In genomic region chr2:122136071-122136470, GRCh38 we compare ENCODE assay signal across 8 cellular contexts.
A peak's percentile ranks its signal among the peaks of the same experiment; 100 is the strongest.
DNase-seq lines count a peak whose midpoint lies in the region; ATAC-seq and TF ChIP-seq lines count a peak whose summit lies in the region.

No MANE protein-coding gene starts in this region.

- no peak overlapping the region for H3K4me3 Mint-ChIP-seq in activated T-cell treated with anti-CD3 and anti-CD28 coated beads, Interleukin-2, amount 50 U/mL, for 4 hours

- H3K36me3 ChIP-seq in KMS-11 (ENCODE audit: insufficient read depth), result no peaks in the 10 kb centered on the region
- no peaks in the 10 kb centered on the region for H3K36me3 ChIP-seq in tibial artery

- DNase-seq in AG10803 (ENCODE audit: low read depth) (no peak), T47D (ENCODE audit: low read depth in 1 of 2, low spot score in 1 of 2) (peak; percentile 13 to 46), HK-2 (ENCODE audit: unreplicated experiment) (no peak), tibial artery (no peak), DMS153 (lab: John Stamatoyannopoulos, UW) (no peak)
- DNase-seq in activated T-cell treated with anti-CD3 and anti-CD28 coated beads, Interleukin-2, amount 50 U/mL, for 4 hours, result no peak

- H3K9me3 Mint-ChIP-seq in activated T-cell treated with anti-CD3 and anti-CD28 coated beads, Interleukin-2, amount 50 U/mL, for 4 hours, result no peaks in the 10 kb centered on the region

- no peaks in the 10 kb centered on the region for H3K4me1 ChIP-seq in KMS-11 (ENCODE audit: low read depth, poor library complexity, severe bottlenecking)
- H3K4me1 ChIP-seq in tibial artery, result no peaks in the 10 kb centered on the region

- H3K9ac ChIP-seq in KMS-11, result no peak overlapping the region

- no peaks in the 10 kb centered on the region for H3K79me2 ChIP-seq in KMS-11 (ENCODE audit: insufficient read depth, low read depth)

- ATAC-seq in GM18498 (IDR thresholded peaks at IDR 0.05; ENCODE audit: unreplicated experiment), result peak; percentile 90
- ATAC-seq in activated T-cell treated with anti-CD3 and anti-CD28 coated beads, Interleukin-2, amount 50 U/mL, for 4 hours, result no peak

- H3K27me3 Mint-ChIP-seq in activated T-cell treated with anti-CD3 and anti-CD28 coated beads, Interleukin-2, amount 50 U/mL, for 4 hours (ENCODE audit: low read depth), result no peaks in the 10 kb centered on the region

- H3K4me2 ChIP-seq in KMS-11, result no peak overlapping the region

- no peaks in the 10 kb centered on the region for H3K4me1 Mint-ChIP-seq in activated T-cell treated with anti-CD3 and anti-CD28 coated beads, Interleukin-2, amount 50 U/mL, for 4 hours (ENCODE audit: low read depth)

- in situ Hi-C loops in T47D (cut with HindIII; ENCODE audit: low pct_unique_long_range_greater_than_20kb, low sequenced_read_pairs), result no loop called here

- H3K9me3 ChIP-seq in tibial artery, result peaks cover 0 to 3% (median 0%) of the 10 kb centered on the region in 3 donors

- H3K27ac ChIP-seq in KMS-11, result no peak overlapping the region
- no peak overlapping the region for H3K27ac ChIP-seq in tibial artery

- H3K36me3 Mint-ChIP-seq in activated T-cell treated with anti-CD3 and anti-CD28 coated beads, Interleukin-2, amount 50 U/mL, for 4 hours (ENCODE audit: insufficient read depth), result no peaks in the 10 kb centered on the region

- no peak overlapping the region for H2AFZ ChIP-seq in KMS-11 (ENCODE audit: low read depth)

- H3K27me3 ChIP-seq in KMS-11 (ENCODE audit: insufficient read depth, low read depth) (no peaks in the 10 kb centered on the region), tibial artery (no peaks in the 10 kb centered on the region)

- intact Hi-C loops in tibial artery (cut with DNase I; ENCODE audit: low total_unique reads), result no loop called here

- H3K4me3 ChIP-seq in AG10803 (ENCODE audit: low read length), result no peak overlapping the region
- H3K4me3 ChIP-seq in KMS-11 (IDR thresholded peaks at IDR 0.05; ENCODE audit: insufficient read depth, low read depth, low read length), result no peak overlapping the region
- no peak overlapping the region for H3K4me3 ChIP-seq in tibial artery

- no peaks in the 10 kb centered on the region for H4K20me1 ChIP-seq in KMS-11 (ENCODE audit: insufficient read depth)

- TF ChIP-seq CTCF in AG10803 (conservative IDR thresholded peaks at IDR 0.05; ENCODE audit: low read length) (peak; percentile 44), KMS-11 (conservative IDR thresholded peaks at IDR 0.05; ENCODE audit: low read depth, low read length) (0 out of 2 replicates have a peak, but pooled peaks have one; percentile 16), tibial artery (IDR thresholded peaks at IDR 0.05) (no peak)

Comparison
In these comparisons a context has a peak if more than half of its experiments do, and no peak if none do; other contexts are left out.
1. DNase-seq: peak in T47D (2 of 2); none in AG10803 (single experiment), HK-2 (single experiment), tibial artery (0 of 2), activated T-cell treated with anti-CD3 and anti-CD28 coated beads, Interleukin-2, amount 50 U/mL, for 4 hours (single experiment) and DMS153 (single experiment).
2. CTCF ChIP-seq: peak in AG10803 (single experiment) and KMS-11 (single experiment); none in tibial artery (0 of 2).